ENCODE assay signal across 15 cellular contexts in the genomic region with DNA sequence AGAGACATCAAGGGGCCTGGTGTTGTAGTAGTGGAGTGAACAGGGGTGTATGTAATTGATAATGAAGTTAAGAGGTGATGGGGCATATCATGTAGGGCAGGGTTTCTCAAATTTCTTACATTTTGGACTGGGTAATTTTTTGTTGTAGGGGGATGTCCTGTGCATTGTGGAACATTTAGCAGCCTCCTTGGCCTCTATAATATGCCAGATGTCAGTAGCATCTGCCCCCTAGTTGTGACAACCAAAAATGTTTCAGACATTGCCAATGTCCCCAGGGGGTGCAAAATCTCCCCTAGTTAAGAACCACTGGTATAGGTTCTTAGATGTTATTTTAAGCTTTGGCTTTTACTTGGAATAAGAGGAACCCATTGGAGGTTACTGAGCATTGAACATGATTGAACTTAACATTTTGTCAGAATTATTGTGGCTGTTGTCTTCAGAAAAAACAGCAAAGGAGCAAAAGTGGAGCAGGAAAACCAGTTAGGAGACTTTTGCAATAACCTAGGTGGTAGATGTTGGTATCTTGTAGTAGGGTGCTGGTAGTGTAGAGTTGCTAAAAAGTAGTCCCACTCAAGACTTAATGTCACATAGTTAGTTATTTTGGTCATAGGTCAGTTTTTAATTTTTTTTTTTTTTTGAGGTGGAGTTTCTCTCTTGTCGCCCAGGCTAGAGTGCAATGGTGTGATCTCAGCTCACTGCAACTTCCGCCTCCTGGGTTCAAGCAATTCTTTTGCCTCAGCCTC. TPM values are rescaled to one million over a fixed set of nuclear protein-coding genes. Genes with fewer than 3 reads are reported as not detected.
DNase-seq lines count a peak whose midpoint lies in the region; ATAC-seq and TF ChIP-seq lines count a peak whose summit lies in the region.
"Had no signal": no experiment of that assay in that cellular context is flagged by ENCODE, and none has a peak within 500 bp of the region (broad histone marks: within the 10 kb centered on the region; RNA-seq: fewer than 3 reads in every experiment).

No MANE protein-coding gene starts in this region.

- DNase-seq in activated CD8-positive, alpha-beta memory T cell treated with anti-CD3 and anti-CD28 coated beads, Interleukin-2, amount 10 ng/mL, durations not matched to agents 7 days and 5 days = no peak
- no peak for DNase-seq in activated CD8-positive, alpha-beta memory T cell treated with anti-CD3 and anti-CD28 coated beads for 24 hours
- DNase-seq in WTC11 (ENCODE audit: low spot score) = no peak
- no peak for DNase-seq in stimulated activated naive B cell treated with anti-CD40 and anti-IgM and Interleukin-4, amounts not matched to agents 10 μg/mL and 1 μg/mL and 100 μg/mL, for 72 hours
- no peak for DNase-seq in activated T-cell treated with anti-CD3 and anti-CD28 coated beads for 4 hours
- no peak for DNase-seq in Calu3
- DNase-seq: activated CD4-positive, CD25-positive, alpha-beta regulatory T cell; activated naive CD4-positive, alpha-beta T cell treated with anti-CD3 and anti-CD28 coated beads, Interleukin-2, amount 10 ng/mL, durations not matched to agents 7 days and 5 days; colonic mucosa; EL; Right ventricle myocardium superior; stimulated activated CD4-positive, alpha-beta T cell treated with anti-CD3 and anti-CD28 coated beads, Interleukin-1b, Interleukin-23, amount 100 ng/mL, for 48 hours; stomach had no signal

- no peaks in the 10 kb centered on the region for H3K9me3 Mint-ChIP-seq in activated CD8-positive, alpha-beta memory T cell treated with anti-CD3 and anti-CD28 coated beads, Interleukin-2, amount 10 ng/mL, durations not matched to agents 7 days and 5 days (ENCODE audit: low read depth)
- no peaks in the 10 kb centered on the region for H3K9me3 Mint-ChIP-seq in WTC11
- no peaks in the 10 kb centered on the region for H3K9me3 Mint-ChIP-seq in stimulated activated naive B cell treated with anti-CD40 and anti-IgM and Interleukin-4, amounts not matched to agents 10 μg/mL and 1 μg/mL and 100 μg/mL, for 72 hours
- no peaks in the 10 kb centered on the region for H3K9me3 Mint-ChIP-seq in Calu3 (ENCODE audit: low read depth, unreplicated experiment)
- H3K9me3 Mint-ChIP-seq: activated naive CD4-positive, alpha-beta T cell treated with anti-CD3 and anti-CD28 coated beads, Interleukin-2, amount 10 ng/mL, durations not matched to agents 7 days and 5 days had no signal

- peak; percentile 36 for ATAC-seq in activated CD8-positive, alpha-beta memory T cell treated with anti-CD3 and anti-CD28 coated beads, Interleukin-2, amount 10 ng/mL, durations not matched to agents 7 days and 5 days
- ATAC-seq in HG03342 (IDR thresholded peaks at IDR 0.05; ENCODE audit: unreplicated experiment) = peak; percentile 53
- ATAC-seq in WTC11 = peak; percentile 58
- ATAC-seq in stimulated activated naive B cell treated with anti-CD40 and anti-IgM and Interleukin-4, amounts not matched to agents 10 μg/mL and 1 μg/mL and 100 μg/mL, for 72 hours (replicated peaks) = peak; percentile 69 to 76
- ATAC-seq in GM21619 (IDR thresholded peaks at IDR 0.05; ENCODE audit: unreplicated experiment) = no peak

- no peak overlapping the region for H3K4me3 Mint-ChIP-seq in activated CD8-positive, alpha-beta memory T cell treated with anti-CD3 and anti-CD28 coated beads, Interleukin-2, amount 10 ng/mL, durations not matched to agents 7 days and 5 days
- H3K4me3 Mint-ChIP-seq in WTC11 (no peak overlapping the region), Calu3 (ENCODE audit: low read depth, unreplicated experiment) (no peak overlapping the region)
- H3K4me3 Mint-ChIP-seq in stimulated activated naive B cell treated with anti-CD40 and anti-IgM and Interleukin-4, amounts not matched to agents 10 μg/mL and 1 μg/mL and 100 μg/mL, for 72 hours = no peak overlapping the region
- H3K4me3 Mint-ChIP-seq: activated naive CD4-positive, alpha-beta T cell treated with anti-CD3 and anti-CD28 coated beads, Interleukin-2, amount 10 ng/mL, durations not matched to agents 7 days and 5 days had no signal

- no peaks in the 10 kb centered on the region for H3K27me3 Mint-ChIP-seq in activated CD8-positive, alpha-beta memory T cell treated with anti-CD3 and anti-CD28 coated beads, Interleukin-2, amount 10 ng/mL, durations not matched to agents 7 days and 5 days
- no peaks in the 10 kb centered on the region for H3K27me3 Mint-ChIP-seq in WTC11 (ENCODE audit: low read depth)
- no peaks in the 10 kb centered on the region for H3K27me3 Mint-ChIP-seq in stimulated activated naive B cell treated with anti-CD40 and anti-IgM and Interleukin-4, amounts not matched to agents 10 μg/mL and 1 μg/mL and 100 μg/mL, for 72 hours
- H3K27me3 Mint-ChIP-seq in Calu3 (ENCODE audit: unreplicated experiment) = no peaks in the 10 kb centered on the region
- H3K27me3 Mint-ChIP-seq: activated naive CD4-positive, alpha-beta T cell treated with anti-CD3 and anti-CD28 coated beads, Interleukin-2, amount 10 ng/mL, durations not matched to agents 7 days and 5 days had no signal

- H3K27ac Mint-ChIP-seq in activated CD8-positive, alpha-beta memory T cell treated with anti-CD3 and anti-CD28 coated beads, Interleukin-2, amount 10 ng/mL, durations not matched to agents 7 days and 5 days = no peak overlapping the region
- H3K27ac Mint-ChIP-seq in WTC11 (peak overlapping the region; percentile 61; the same call in 1 of the 2 replicates), Calu3 (ENCODE audit: unreplicated experiment) (no peak overlapping the region)
- H3K27ac Mint-ChIP-seq in stimulated activated naive B cell treated with anti-CD40 and anti-IgM and Interleukin-4, amounts not matched to agents 10 μg/mL and 1 μg/mL and 100 μg/mL, for 72 hours = peak overlapping the region; percentile 76
- H3K27ac Mint-ChIP-seq: activated naive CD4-positive, alpha-beta T cell treated with anti-CD3 and anti-CD28 coated beads, Interleukin-2, amount 10 ng/mL, durations not matched to agents 7 days and 5 days had no signal

- H3K4me1 Mint-ChIP-seq in activated CD8-positive, alpha-beta memory T cell treated with anti-CD3 and anti-CD28 coated beads, Interleukin-2, amount 10 ng/mL, durations not matched to agents 7 days and 5 days = peaks cover 27% of the 10 kb centered on the region
- H3K4me1 Mint-ChIP-seq in WTC11 (peaks cover 36% of the 10 kb centered on the region), Calu3 (ENCODE audit: low read depth, unreplicated experiment) (peaks cover 46% of the 10 kb centered on the region)
- peaks cover 30 to 57% of the 10 kb centered on the region in 2 donors for H3K4me1 Mint-ChIP-seq in stimulated activated naive B cell treated with anti-CD40 and anti-IgM and Interleukin-4, amounts not matched to agents 10 μg/mL and 1 μg/mL and 100 μg/mL, for 72 hours

- CTCF ChIA-PET in activated CD8-positive, alpha-beta memory T cell treated with anti-CD3 and anti-CD28 coated beads, Interleukin-2, amount 10 ng/mL, durations not matched to agents 7 days and 5 days (lab: Charles Lee) = interaction anchor here (1.6 kb wide), 1 partner anchor 9 kb away, joined by 4 read pairs; no protein-coding TSS in a partner anchor
- CTCF ChIA-PET in WTC11 (lab: Charles Lee) = interaction anchor here (1.0 to 1.2 kb wide), 2 partner anchors 71 to 160 kb away, joined by 3 read pairs; no protein-coding TSS in a partner anchor
- CTCF ChIA-PET in Calu3 (lab: Charles Lee) = no interaction called here

- intact Hi-C loops in Calu3 (cut with micrococcal nuclease; ENCODE audit: unreplicated experiment) = loop anchor here (10.0 kb wide), 1 partner anchor 366 kb away; a partner anchor contains a TSS

- POLR2A ChIA-PET in WTC11 (lab: Charles Lee) = no interaction called here

- H3K36me3 Mint-ChIP-seq in activated CD8-positive, alpha-beta memory T cell treated with anti-CD3 and anti-CD28 coated beads, Interleukin-2, amount 10 ng/mL, durations not matched to agents 7 days and 5 days = peaks cover 25% of the 10 kb centered on the region
- H3K36me3 Mint-ChIP-seq in WTC11 (peaks cover 20% of the 10 kb centered on the region), Calu3 (ENCODE audit: insufficient read depth, unreplicated experiment) (peaks cover 48% of the 10 kb centered on the region)
- H3K36me3 Mint-ChIP-seq in stimulated activated naive B cell treated with anti-CD40 and anti-IgM and Interleukin-4, amounts not matched to agents 10 μg/mL and 1 μg/mL and 100 μg/mL, for 72 hours = peaks cover 24 to 36% of the 10 kb centered on the region in 2 donors

- no TSS peak for BruUV-seq in Calu3 (replicated peaks; lab: Mats Ljungman, UMichigan)

- TF ChIP-seq CTCF in WTC11 (IDR thresholded peaks at IDR 0.05) = no peak
- no peak for TF ChIP-seq CTCF in Calu3 (IDR thresholded peaks at IDR 0.05; ENCODE audit: unreplicated experiment)

TF ChIP-seq in WTC11, 78 proteins besides CTCF, POLR2A, EP300 and RAD21 (continues in another document):
- TF ChIP-seq FOXP1 (CRISPR knock-in tag; IDR thresholded peaks at IDR 0.05; ENCODE audit: borderline replicate concordance) = no peak
- TF ChIP-seq FOXJ3 (CRISPR knock-in tag; IDR thresholded peaks at IDR 0.05; ENCODE audit: borderline replicate concordance) = no peak
- TF ChIP-seq JAZF1 (CRISPR knock-in tag; IDR thresholded peaks at IDR 0.05) = no peak
- no peak for TF ChIP-seq CREB1 (CRISPR knock-in tag; IDR thresholded peaks at IDR 0.05)
- TF ChIP-seq, protein P1, sequence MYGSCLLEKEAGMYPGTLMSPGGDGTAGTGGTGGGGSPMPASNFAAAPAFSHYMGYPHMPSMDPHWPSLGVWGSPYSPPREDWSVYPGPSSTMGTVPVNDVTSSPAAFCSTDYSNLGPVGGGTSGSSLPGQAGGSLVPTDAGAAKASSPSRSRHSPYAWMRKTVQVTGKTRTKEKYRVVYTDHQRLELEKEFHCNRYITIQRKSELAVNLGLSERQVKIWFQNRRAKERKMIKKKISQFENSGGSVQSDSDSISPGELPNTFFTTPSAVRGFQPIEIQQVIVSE (CRISPR knock-in tag; IDR thresholded peaks at IDR 0.05; ENCODE audit: borderline replicate concordance) = no peak
- TF ChIP-seq, protein P2, sequence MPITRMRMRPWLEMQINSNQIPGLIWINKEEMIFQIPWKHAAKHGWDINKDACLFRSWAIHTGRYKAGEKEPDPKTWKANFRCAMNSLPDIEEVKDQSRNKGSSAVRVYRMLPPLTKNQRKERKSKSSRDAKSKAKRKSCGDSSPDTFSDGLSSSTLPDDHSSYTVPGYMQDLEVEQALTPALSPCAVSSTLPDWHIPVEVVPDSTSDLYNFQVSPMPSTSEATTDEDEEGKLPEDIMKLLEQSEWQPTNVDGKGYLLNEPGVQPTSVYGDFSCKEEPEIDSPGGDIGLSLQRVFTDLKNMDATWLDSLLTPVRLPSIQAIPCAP (CRISPR knock-in tag; IDR thresholded peaks at IDR 0.05) = no peak

RNA-seq across cellular contexts. Expression of a gene that starts 6.2 kb away (rescaled TPM):
- total RNA-seq in activated CD8-positive, alpha-beta memory T cell treated with anti-CD3 and anti-CD28 coated beads, Interleukin-2, amount 10 ng/mL, durations not matched to agents 7 days and 5 days = 10 to 100 TPM; 16.3 to 19.9 TPM
- 27.8 to 32.7 TPM (median 28.5 TPM) in 3 replicates for total RNA-seq in WTC11 (2021)
- 32.4 and 33.4 TPM in 2 replicates for total RNA-seq in Calu3 (2022)

Comparison
In these comparisons a context has a peak if more than half of its experiments do, and no peak if none do; other contexts are left out.
1. H3K27ac Mint-ChIP-seq: peak in WTC11 (single experiment) and stimulated activated naive B cell treated with anti-CD40 and anti-IgM and Interleukin-4, amounts not matched to agents 10 μg/mL and 1 μg/mL and 100 μg/mL, for 72 hours (single experiment); none in activated CD8-positive, alpha-beta memory T cell treated with anti-CD3 and anti-CD28 coated beads, Interleukin-2, amount 10 ng/mL, durations not matched to agents 7 days and 5 days (single experiment) and Calu3 (single experiment).